ENCODE assay signal across 4 cellular contexts in genomic region chr1:149732781-149733180, GRCh38. TPM values are rescaled to one million over a fixed set of nuclear protein-coding genes. Genes with fewer than 3 reads are reported as not detected.
"Had no signal": no experiment of that assay in that cellular context is flagged by ENCODE, and none has a peak within 500 bp of the region (broad histone marks: within the 10 kb centered on the region; RNA-seq: fewer than 3 reads in every experiment).

No MANE protein-coding gene starts in this region.

RNA-seq across cellular contexts. Expression of gene FCGR1A, which starts 49.7 kb away (rescaled TPM):
- total RNA-seq: LHCN-M2, M059J, MCF 10A, NCI-H460 had no signal
